ENCODE assay signal across 4 cellular contexts in the genomic region with DNA sequence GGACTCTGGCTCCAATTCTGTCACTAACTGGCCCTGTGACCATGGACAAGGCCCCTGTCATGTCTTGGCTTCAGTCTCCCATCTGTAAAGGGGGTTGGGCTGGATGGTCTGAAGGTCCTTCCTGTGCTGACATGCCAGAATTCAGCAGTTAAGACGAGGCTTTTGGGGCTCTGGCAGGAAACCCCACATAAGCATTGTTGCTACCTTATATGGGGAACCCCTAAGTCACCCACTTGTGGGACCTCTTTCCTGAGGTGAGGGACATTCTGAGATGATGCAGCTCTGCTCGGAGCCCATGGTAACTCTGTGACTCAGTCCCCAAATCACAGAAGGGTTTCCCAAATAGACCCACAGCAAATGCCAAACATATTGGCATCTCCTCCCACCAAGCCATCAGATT. TPM values are rescaled to one million over a fixed set of nuclear protein-coding genes. Genes with fewer than 3 reads are reported as not detected.
"Had no signal": no experiment of that assay in that cellular context is flagged by ENCODE, and none has a peak within 500 bp of the region (broad histone marks: within the 10 kb centered on the region; RNA-seq: fewer than 3 reads in every experiment).

No MANE protein-coding gene starts in this region.

RNA-seq across cellular contexts. Expression of a gene that starts 19.8 kb away (rescaled TPM):
- total RNA-seq: bronchial epithelial cell, MCF 10A, Peyer's patch, Right ventricle myocardium inferior had no signal

RNA-seq across cellular contexts. Expression of a gene that starts 42.5 kb away (rescaled TPM):
- total RNA-seq: bronchial epithelial cell had no signal
